In the genomic region with DNA sequence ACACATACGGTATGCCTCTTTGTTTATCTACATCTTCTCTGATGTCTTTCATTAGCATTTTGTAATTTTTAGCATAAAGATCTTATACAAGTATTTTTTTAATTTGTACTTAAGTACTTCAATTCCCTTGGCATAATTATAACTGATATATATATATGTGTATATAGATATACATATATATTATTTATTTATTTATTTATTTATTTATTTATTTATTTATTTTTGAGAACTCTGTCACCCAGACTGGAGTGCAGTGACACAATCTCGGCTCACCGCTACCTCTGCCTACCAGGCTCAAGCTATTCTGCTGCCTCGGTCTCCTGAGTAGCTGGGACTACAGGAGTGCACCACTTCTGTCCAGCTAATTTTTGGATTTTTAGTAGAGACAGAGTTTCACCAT, we compare ENCODE assay signal across 29 cellular contexts.
"Had no signal": no experiment of that assay in that cellular context is flagged by ENCODE, and none has a peak within 500 bp of the region (broad histone marks: within the 10 kb centered on the region; RNA-seq: fewer than 3 reads in every experiment).

No MANE protein-coding gene starts in this region.

- H3K27ac ChIP-seq: colonic mucosa, coronary artery, dorsolateral prefrontal cortex, epithelial cell of prostate, esophagus muscularis mucosa, esophagus squamous epithelium, foreskin keratinocyte, gastrocnemius medialis, gastroesophageal sphincter, heart left ventricle, heart right ventricle had no signal

- H3K27me3 Mint-ChIP-seq: dendritic cell treated with granulocyte-macrophage colony-stimulating factor and Interleukin-4, amounts not matched to agents 40 ng/mL and 50 ng/mL, for 4 days; effector memory CD8-positive, alpha-beta T cell had no signal

- H3K4me1 ChIP-seq: colonic mucosa, esophagus muscularis mucosa, esophagus squamous epithelium, foreskin keratinocyte, gastrocnemius medialis, gastroesophageal sphincter, heart left ventricle, heart right ventricle had no signal

- H3K9me3 ChIP-seq: colonic mucosa, esophagus muscularis mucosa, esophagus squamous epithelium, gastrocnemius medialis, gastroesophageal sphincter had no signal

- ATAC-seq: effector memory CD8-positive, alpha-beta T cell; esophagus mucosa; foreskin keratinocyte; gastrocnemius medialis; gastroesophageal sphincter; heart left ventricle; heart right ventricle had no signal

- H3K36me3 ChIP-seq: colonic mucosa, esophagus muscularis mucosa, esophagus squamous epithelium, gastrocnemius medialis, gastroesophageal sphincter, heart left ventricle, heart right ventricle had no signal

- H3K4me3 Mint-ChIP-seq: dendritic cell treated with granulocyte-macrophage colony-stimulating factor and Interleukin-4, amounts not matched to agents 40 ng/mL and 50 ng/mL, for 4 days; effector memory CD8-positive, alpha-beta T cell; endodermal cell had no signal

- H3K4me1 Mint-ChIP-seq: endodermal cell had no signal

- DNase-seq: colonic mucosa; cortex of kidney; dermis blood vessel endothelial cell; dorsolateral prefrontal cortex; effector CD4-positive, alpha-beta T cell; effector CD8-positive, alpha-beta T cell; effector memory CD4-positive, alpha-beta T cell; effector memory CD8-positive, alpha-beta T cell; endodermal cell; erythroblast; esophagus squamous epithelium; foreskin fibroblast; foreskin keratinocyte; foreskin melanocyte; gastrocnemius medialis; glutamatergic neuron; head of caudate nucleus; heart left ventricle; heart right ventricle had no signal

- H3K9me3 Mint-ChIP-seq: endodermal cell had no signal

- FAIRE-seq: colon, endometrium, endothelial cell of umbilical vein, frontal cortex had no signal

- H3K4me3 ChIP-seq: colonic mucosa, coronary artery, dorsolateral prefrontal cortex, esophagus muscularis mucosa, esophagus squamous epithelium, gastrocnemius medialis, gastroesophageal sphincter, heart left ventricle, heart right ventricle had no signal

- H3K27ac Mint-ChIP-seq: dendritic cell treated with granulocyte-macrophage colony-stimulating factor and Interleukin-4, amounts not matched to agents 40 ng/mL and 50 ng/mL, for 4 days; effector memory CD8-positive, alpha-beta T cell; endodermal cell had no signal
